9 cellular contexts compared by ENCODE assay signal in the genomic region with DNA sequence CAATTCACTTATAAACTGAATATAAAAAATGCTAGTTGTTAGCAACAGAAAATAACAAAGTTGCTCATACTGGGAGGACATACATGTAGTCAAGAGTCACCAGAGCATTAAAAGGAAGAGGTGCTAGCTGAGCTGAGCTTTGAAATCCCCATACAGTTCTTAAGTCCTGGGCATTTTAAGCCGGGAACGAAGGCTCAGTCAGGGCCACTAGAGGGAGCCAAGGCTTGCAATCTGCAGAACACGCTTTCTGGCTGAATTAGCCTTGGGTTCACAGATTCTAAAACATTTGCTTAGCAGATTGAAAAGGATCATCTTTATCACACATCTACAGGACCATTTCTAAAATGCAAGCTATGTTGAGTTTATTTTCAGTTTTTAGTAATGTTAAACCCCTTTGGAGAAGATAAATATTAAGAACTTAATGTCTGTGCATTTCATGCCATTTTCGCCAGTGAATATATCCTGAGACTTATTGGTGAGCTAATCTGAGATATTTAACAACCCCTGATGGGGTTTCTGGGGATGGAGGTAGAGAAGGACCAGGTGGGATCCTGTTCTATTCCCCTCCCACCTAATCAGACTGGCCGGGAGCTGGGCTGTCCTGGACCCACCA. TPM values are rescaled to one million over a fixed set of nuclear protein-coding genes. Genes with fewer than 3 reads are reported as not detected.
A peak's percentile ranks its signal among the peaks of the same experiment; 100 is the strongest.
DNase-seq lines count a peak whose midpoint lies in the region; ATAC-seq and TF ChIP-seq lines count a peak whose summit lies in the region.
"Had no signal": no experiment of that assay in that cellular context is flagged by ENCODE, and none has a peak within 500 bp of the region (broad histone marks: within the 10 kb centered on the region; RNA-seq: fewer than 3 reads in every experiment).

No MANE protein-coding gene starts in this region.

- no peak for TF ChIP-seq POLR2A in stomach (IDR thresholded peaks at IDR 0.05)

- no peak overlapping the region for H3K4me3 ChIP-seq in epithelial cell of proximal tubule (ENCODE audit: low read depth, low read length)
- no peak overlapping the region for H3K4me3 ChIP-seq in stomach

- no peak for TF ChIP-seq EP300 in stomach (IDR thresholded peaks at IDR 0.05)

- no peaks in the 10 kb centered on the region for H3K9me3 Mint-ChIP-seq in naive B cell

- H3K36me3 ChIP-seq in stomach = no peaks in the 10 kb centered on the region

- H3K4me3 Mint-ChIP-seq in naive B cell = no peak overlapping the region

- peak; percentile 98 for TF ChIP-seq CTCF in epithelial cell of proximal tubule (conservative IDR thresholded peaks at IDR 0.05; ENCODE audit: low read depth, low read length)
- peak in 5 of 7 experiments; percentile 50 to 77 (median 65) for TF ChIP-seq CTCF in stomach (IDR thresholded peaks at IDR 0.05)

- 35 to 38% (median 37%) methylated on average over 5 of the region's 5 CpGs for WGBS in stomach, 5 donors

- H3K36me3 Mint-ChIP-seq in naive B cell = no peaks in the 10 kb centered on the region

- H3K9me3 ChIP-seq in stomach = no peaks in the 10 kb centered on the region

- H3K4me1 ChIP-seq in stomach = no peaks in the 10 kb centered on the region

- DNase-seq in GDM1 (lab: John Stamatoyannopoulos, UW) (peak; percentile 52), NCI-H748 (lab: John Stamatoyannopoulos, UW; ENCODE audit: unreplicated experiment) (peak; percentile 71), epithelial cell of proximal tubule (ENCODE audit: low read depth) (peak; percentile 37), naive B cell (peak; percentile 40), stomach (peak; percentile 71)
- peak; percentile 65 for DNase-seq in activated CD8-positive, alpha-beta memory T cell treated with anti-CD3 and anti-CD28 coated beads for 24 hours

- no peaks in the 10 kb centered on the region for H3K27me3 Mint-ChIP-seq in naive B cell

- intact Hi-C loops in stomach (cut with DNase I; ENCODE audit: low total_unique reads) = no loop called here

- H3K27ac ChIP-seq in stomach = no peak overlapping the region
- H3K27ac ChIP-seq: epithelial cell of prostate had no signal

- peak overlapping the region in 1 of 6 donors; percentile 6 for H3K27ac Mint-ChIP-seq in naive B cell

- no peaks in the 10 kb centered on the region for H3K4me1 Mint-ChIP-seq in naive B cell

- peak; percentile 45 for ATAC-seq in HG03432 (IDR thresholded peaks at IDR 0.05; ENCODE audit: unreplicated experiment)
- ATAC-seq in naive B cell (ENCODE audit: low read depth in 2 of 2) = peak; percentile 97 to 98
- no peak for ATAC-seq in GM19397 (IDR thresholded peaks at IDR 0.05; ENCODE audit: unreplicated experiment)

- no peaks in the 10 kb centered on the region for H3K27me3 ChIP-seq in stomach

RNA-seq across cellular contexts. Expression of a gene that starts 26.3 kb away (rescaled TPM):
- total RNA-seq in epithelial cell of proximal tubule = 3.1 and 4.8 TPM in 2 replicates
- polyA plus RNA-seq in naive B cell (ENCODE audit: low read depth in 6 of 6) = 1 to 10 TPM in 1 of 6 donors, under 1 TPM in 3, not detected in 2; 0.15 to 1.9 (median 0.80) TPM
- total RNA-seq in stomach = 10 to 100 TPM in 1 of 5 donors, 1 to 10 TPM in 1, under 1 TPM in 2, not detected in 1; 0.58 to 39.4 (median 2.6) TPM
- polyA plus RNA-seq in stomach = 1 to 10 TPM; 1.2 to 2.0 (median 1.2) TPM
